21 cellular contexts compared by ENCODE assay signal in the genomic region with DNA sequence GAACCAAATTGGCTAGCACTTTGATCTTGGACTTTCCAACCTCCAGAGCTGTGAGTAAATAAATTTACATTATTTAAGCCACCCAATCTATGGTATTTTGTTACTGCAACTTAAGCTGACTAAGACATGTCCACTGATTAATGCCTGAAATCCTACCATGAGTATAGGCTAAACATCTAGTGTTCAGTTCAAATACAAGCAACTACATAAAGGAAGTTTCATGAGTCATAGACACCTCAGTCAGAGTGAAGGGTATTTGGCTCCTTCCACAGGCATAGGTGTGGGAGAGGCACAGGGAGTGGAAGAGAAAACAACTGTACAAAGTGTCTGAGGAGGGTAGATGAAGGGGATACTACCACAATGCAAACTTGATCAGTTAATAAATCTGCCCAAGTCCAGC. TPM values are rescaled to one million over a fixed set of nuclear protein-coding genes. Genes with fewer than 3 reads are reported as not detected.
DNase-seq lines count a peak whose midpoint lies in the region; ATAC-seq, FAIRE-seq and TF ChIP-seq lines count a peak whose summit lies in the region.
"Had no signal": no experiment of that assay in that cellular context is flagged by ENCODE, and none has a peak within 500 bp of the region (broad histone marks: within the 10 kb centered on the region; RNA-seq: fewer than 3 reads in every experiment).

No MANE protein-coding gene starts in this region.

- no peaks in the 10 kb centered on the region for H3K4me1 ChIP-seq in foreskin keratinocyte
- H3K4me1 ChIP-seq: A549 had no signal

- peak; percentile 26 for ATAC-seq in foreskin keratinocyte
- no peak for ATAC-seq in HG02981 (IDR thresholded peaks at IDR 0.05; ENCODE audit: unreplicated experiment)
- no peak for ATAC-seq in GM19397 (IDR thresholded peaks at IDR 0.05; ENCODE audit: unreplicated experiment)
- ATAC-seq: A549, GM23338, HCT116 had no signal

- H3K27me3 ChIP-seq in bronchial epithelial cell (ENCODE audit: control insufficient read depth, insufficient read depth, low read length) (no peaks in the 10 kb centered on the region), foreskin keratinocyte (no peaks in the 10 kb centered on the region)

- peak; percentile 0 for DNase-seq in Daoy (ENCODE audit: low read depth)
- DNase-seq in HT1080 (ENCODE audit: low read depth), result peak; percentile 1
- peak; percentile 57 for DNase-seq in bronchial epithelial cell (ENCODE audit: low read depth)
- peak in 1 of 2 donors; percentile 17 for DNase-seq in foreskin keratinocyte
- DNase-seq in AG08395 (ENCODE audit: low spot score), result no peak
- DNase-seq: 8988T; ACHN; C1 segment of cervical spinal cord; Calu3; CD4-positive, alpha-beta memory T cell; COR-L47; DMS53; DMS79 treated with DMSO at 0.1 percent for 48 hours; H9 had no signal

- FAIRE-seq in bronchial epithelial cell (lab: Jason Lieb, UNC), result no peak
- FAIRE-seq: G401.6, GM19239 had no signal

- H3K4me3 ChIP-seq in bronchial epithelial cell (ENCODE audit: low read depth, low read length), result no peak overlapping the region
- H3K4me3 ChIP-seq: A549, GM23338 had no signal

- TF ChIP-seq CTCF in bronchial epithelial cell (IDR thresholded peaks at IDR 0.05; ENCODE audit: insufficient read depth, low read length, severe bottlenecking) (no peak), foreskin keratinocyte (conservative IDR thresholded peaks at IDR 0.05) (no peak)

- H3K36me3 ChIP-seq in bronchial epithelial cell (ENCODE audit: control insufficient read depth, insufficient read depth, low read length), result no peaks in the 10 kb centered on the region

- H3K27ac ChIP-seq in foreskin keratinocyte, result no peak overlapping the region
- H3K27ac ChIP-seq: A549 had no signal

RNA-seq across cellular contexts. Expression of a gene that starts 35.5 kb away (rescaled TPM):
- 0.06 TPM in 1 of 2 replicates, not detected in the other for total RNA-seq in Daoy (2014; rRNA removed; shearing (Covaris generic))
- not detected in 2 replicates for total RNA-seq in HT1080 (2014; rRNA removed; shearing (Covaris generic))
- polyA plus RNA-seq in HT1080 (2015; cell fraction: cytosol; rRNA removed), result not detected in 2 replicates
- not detected in 2 replicates for polyA plus RNA-seq in HT1080 (2015; cell fraction: nucleus; rRNA removed)
- total RNA-seq in bronchial epithelial cell (under 0.01 TPM in 2 replicates), foreskin keratinocyte (under 0.01 TPM in 1 of 2 replicates, not detected in the other)
- not detected in 2 replicates for polyA plus RNA-seq in foreskin keratinocyte
- total RNA-seq: CD4-positive, alpha-beta memory T cell had no signal
- polyA plus RNA-seq: CD4-positive, alpha-beta memory T cell had no signal
